Comparison of ENCODE assay signal across 14 cellular contexts in genomic region chr19:7575426-7576040, GRCh38. TPM values are rescaled to one million over a fixed set of nuclear protein-coding genes. Genes with fewer than 3 reads are reported as not detected.
A peak's percentile ranks its signal among the peaks of the same experiment; 100 is the strongest.
DNase-seq lines count a peak whose midpoint lies in the region; ATAC-seq and TF ChIP-seq lines count a peak whose summit lies in the region.
"Had no signal": no experiment of that assay in that cellular context is flagged by ENCODE, and none has a peak within 500 bp of the region (broad histone marks: within the 10 kb centered on the region; RNA-seq: fewer than 3 reads in every experiment).

No MANE protein-coding gene starts in this region.

- no peak overlapping the region for H3K4me3 Mint-ChIP-seq in T-helper 17 cell
- H3K4me3 Mint-ChIP-seq: CD14-positive monocyte had no signal

- H3K9me3 ChIP-seq in T-helper 17 cell (ENCODE audit: control insufficient read depth, low read length, poor library complexity, severe bottlenecking) (no peaks in the 10 kb centered on the region), hepatocyte (ENCODE audit: low read depth) (no peaks in the 10 kb centered on the region)

- WGBS in hepatocyte (ENCODE audit: low lambda C conversion rate, missing lambda C conversion rate), result 86% methylated on average over 9 of the region's 9 CpGs

- no peak for TF ChIP-seq CTCF in foreskin fibroblast (IDR thresholded peaks at IDR 0.05; ENCODE audit: low read depth, low read length)
- no peak for TF ChIP-seq CTCF in hepatocyte (IDR thresholded peaks at IDR 0.05; ENCODE audit: poor library complexity)

- H3K4me3 ChIP-seq in foreskin fibroblast (ENCODE audit: low read depth in 1 of 2, low read length in 2 of 2) (no peak overlapping the region), hepatocyte (no peak overlapping the region)

- no peak overlapping the region for H3K27ac Mint-ChIP-seq in T-helper 17 cell

- POLR2A ChIA-PET in HEK293T (lab: Yijun Ruan, JAX), result no interaction called here

- CTCF ChIA-PET in HEK293T (lab: Yijun Ruan, JAX), result no interaction called here

- H3K4me1 Mint-ChIP-seq in T-helper 17 cell, result peaks cover 3% of the 10 kb centered on the region

- no peaks in the 10 kb centered on the region for H3K79me2 ChIP-seq in hepatocyte

- no peaks in the 10 kb centered on the region for H3K36me3 Mint-ChIP-seq in T-helper 17 cell (ENCODE audit: low read depth)
- H3K36me3 Mint-ChIP-seq: CD14-positive monocyte had no signal

- no peaks in the 10 kb centered on the region for H3K36me3 ChIP-seq in hepatocyte (replicated peaks; ENCODE audit: insufficient read depth, low read depth)

- ATAC-seq in T-helper 17 cell, result no peak

- no peak overlapping the region for H3K27ac ChIP-seq in hepatocyte

- no peaks in the 10 kb centered on the region for H3K4me1 ChIP-seq in hepatocyte (ENCODE audit: insufficient read depth)

- peak; percentile 58 for DNase-seq in CD1c-positive myeloid dendritic cell (ENCODE audit: extremely low spot score)
- no peak for DNase-seq in HEK293T (ENCODE audit: extremely low spot score)
- DNase-seq in RKO (ENCODE audit: low spot score), result peak; percentile 66
- peak; percentile 9 to 32 for DNase-seq in foreskin fibroblast
- no peak for DNase-seq in NCI-H187 (lab: John Stamatoyannopoulos, UW)
- DNase-seq in T-helper 17 cell, result no peak
- no peak for DNase-seq in NCI-H2107 treated with DMSO at 0.1 percent for 48 hours (lab: John Stamatoyannopoulos, UW; ENCODE audit: unreplicated experiment)
- no peak for DNase-seq in hepatocyte (ENCODE audit: low spot score)
- DNase-seq: activated CD4-positive, alpha-beta T cell treated with anti-CD3 and anti-CD28 coated beads, Interleukin-2, amount 50 U/mL, for 1 hour; central memory CD4-positive, alpha-beta T cell; NCI-H1417 treated with DMSO at 0.1 percent for 48 hours; NCI-H748 treated with DMSO at 0.1 percent for 48 hours had no signal

- no peaks in the 10 kb centered on the region for H4K20me1 ChIP-seq in hepatocyte (ENCODE audit: insufficient read depth, poor library complexity, severe bottlenecking)

- no peaks in the 10 kb centered on the region for H3K27me3 ChIP-seq in hepatocyte

- no peak overlapping the region for H3K4me2 ChIP-seq in hepatocyte

- peaks cover 25% of the 10 kb centered on the region for H3K27me3 Mint-ChIP-seq in T-helper 17 cell

- no peaks in the 10 kb centered on the region for H3K9me2 ChIP-seq in hepatocyte (replicated peaks; ENCODE audit: insufficient read depth)

- H2AFZ ChIP-seq in hepatocyte, result no peak overlapping the region

TF ChIP-seq in HEK293T, 16 proteins besides CTCF, POLR2A, EP300 and RAD21:
- TF ChIP-seq FOXA1 (IDR thresholded peaks at IDR 0.05), result no peak
- TF ChIP-seq ARNT (IDR thresholded peaks at IDR 0.05), result no peak
- TF ChIP-seq ZNF384 (IDR thresholded peaks at IDR 0.05), result no peak
- TF ChIP-seq FOXK2 (IDR thresholded peaks at IDR 0.05), result no peak
- 0 out of 2 replicates have a peak, but pooled peaks have one; percentile 18 for TF ChIP-seq L3MBTL2 (conservative IDR thresholded peaks at IDR 0.05)
- no peak for TF ChIP-seq HDGF (IDR thresholded peaks at IDR 0.05; ENCODE audit: borderline replicate concordance)
- TF ChIP-seq FOXM1 (IDR thresholded peaks at IDR 0.05; ENCODE audit: borderline replicate concordance), result no peak
- no peak for TF ChIP-seq BHLHE40 (IDR thresholded peaks at IDR 0.05; ENCODE audit: borderline replicate concordance)

RNA-seq across cellular contexts. Expression of gene CAMSAP3, which starts 20.1 kb away (rescaled TPM):
- total RNA-seq in T-helper 17 cell (under 1 TPM; 0.12 to 0.44 TPM), hepatocyte (15.1 and 22.8 TPM in 2 replicates)
- 52.6 and 58.5 TPM in 2 replicates for polyA plus RNA-seq in hepatocyte
- total RNA-seq: subcutaneous adipose tissue had no signal
- polyA plus RNA-seq: CD14-positive monocyte had no signal

RNA-seq across cellular contexts. Expression of gene PNPLA6, which starts 40.0 kb away (rescaled TPM):
- total RNA-seq in T-helper 17 cell (10 to 100 TPM; 95.1 to 97.2 TPM), hepatocyte (39.9 and 43.0 TPM in 2 replicates)
- 49.7 and 50.5 TPM in 2 replicates for polyA plus RNA-seq in hepatocyte

RNA-seq across cellular contexts. Expression of gene MCOLN1, which starts 53.1 kb away (rescaled TPM):
- total RNA-seq in T-helper 17 cell (10 to 100 TPM; 11.4 to 17.0 TPM), hepatocyte (15.5 and 19.0 TPM in 2 replicates)
- polyA plus RNA-seq in hepatocyte, result 55.5 and 60.5 TPM in 2 replicates

RNA-seq across cellular contexts. Expression of gene XAB2, which starts 53.8 kb away (rescaled TPM):
- total RNA-seq in T-helper 17 cell, result 10 to 100 TPM; 56.3 to 70.1 TPM
- total RNA-seq in hepatocyte, result 20.3 and 24.5 TPM in 2 replicates
- 19.6 and 19.9 TPM in 2 replicates for polyA plus RNA-seq in hepatocyte

RNA-seq across cellular contexts. Expression of gene PET100, which starts 54.1 kb away (rescaled TPM):
- total RNA-seq in T-helper 17 cell (100 to 1,000 TPM; 106 to 109 TPM), hepatocyte (18.1 and 29.4 TPM in 2 replicates)
- 296 and 312 TPM in 2 replicates for polyA plus RNA-seq in hepatocyte

Comparison
In these comparisons a context has a peak if more than half of its experiments do, and no peak if none do; other contexts are left out.
1. DNase-seq: peak in CD1c-positive myeloid dendritic cell (single experiment), RKO (single experiment) and foreskin fibroblast (2 of 2); none in HEK293T (single experiment), NCI-H187 (0 of 2), T-helper 17 cell (0 of 3), NCI-H2107 treated with DMSO at 0.1 percent for 48 hours (single experiment) and hepatocyte (single experiment).
2. RNA of gene CAMSAP3, which starts 20.1 kb away (total RNA-seq): 15.1 to 22.8 TPM in hepatocyte; 0.12 to 0.44 TPM in T-helper 17 cell; every median in the first group is over 10 times any median in the second.